Comparison of ENCODE assay signal across 14 cellular contexts in the genomic region with DNA sequence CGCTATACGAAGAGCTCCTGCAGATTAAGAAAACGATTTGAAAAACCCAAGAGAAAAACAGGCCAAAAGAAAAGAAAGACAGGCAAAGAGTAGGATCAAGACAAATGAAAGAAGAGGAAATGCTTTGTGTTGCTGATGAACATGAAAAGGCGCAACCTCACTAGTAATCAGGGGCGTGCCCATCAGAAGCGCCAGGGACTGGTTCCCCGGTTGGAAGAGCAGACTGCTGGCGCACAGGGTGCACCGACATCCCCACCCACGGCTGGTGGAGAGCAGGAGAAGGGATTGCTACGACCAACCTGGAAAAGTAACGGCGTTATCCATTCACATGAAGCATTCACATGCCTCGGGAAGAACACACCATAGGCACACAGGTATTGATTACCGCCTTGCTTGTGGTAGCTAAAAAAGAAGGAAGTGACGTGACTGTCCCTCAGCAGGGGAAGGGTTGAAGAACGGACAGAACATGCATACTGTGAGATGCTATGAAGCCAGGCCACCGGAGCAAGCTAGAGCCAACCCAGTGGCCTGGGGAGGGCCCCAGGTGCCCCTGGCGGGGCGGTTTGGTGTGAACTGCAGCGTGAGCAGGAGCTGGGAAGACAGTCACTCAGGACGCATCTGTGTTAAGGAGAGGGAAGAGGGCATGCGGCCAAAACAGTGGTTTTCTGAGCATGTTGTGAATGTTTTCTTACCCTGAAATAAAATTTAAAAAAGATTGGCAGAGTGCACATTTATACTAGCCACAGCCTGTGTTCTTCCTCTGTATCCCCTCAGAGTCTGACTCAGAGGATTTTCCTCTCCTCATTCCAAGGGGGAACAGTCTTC. TPM values are rescaled to one million over a fixed set of nuclear protein-coding genes. Genes with fewer than 3 reads are reported as not detected.
DNase-seq lines count a peak whose midpoint lies in the region; ATAC-seq, FAIRE-seq and TF ChIP-seq lines count a peak whose summit lies in the region.
"Had no signal": no experiment of that assay in that cellular context is flagged by ENCODE, and none has a peak within 500 bp of the region (broad histone marks: within the 10 kb centered on the region; RNA-seq: fewer than 3 reads in every experiment).

No MANE protein-coding gene starts in this region.

- no peak for FAIRE-seq in astrocyte (lab: Jason Lieb, UNC)
- FAIRE-seq: GM12892 had no signal

- H3K9ac ChIP-seq in BLaER1 treated with 17β-estradiol and CSF1 and Interleukin-3, amounts not matched to agents 10 nM and 100 nM, result peak overlapping the region in 3 of 11 experiments; percentile 6 to 26 (median 16); a peak in 4 of 22 replicates
- peak overlapping the region; percentile 4 for H3K9ac ChIP-seq in astrocyte (ENCODE audit: low read length)
- peak overlapping the region; percentile 28 for H3K9ac ChIP-seq in iPS-18a (ENCODE audit: low read length)

- no peaks in the 10 kb centered on the region for H3K9me3 ChIP-seq in BLaER1 treated with 17β-estradiol and CSF1 and Interleukin-3, amounts not matched to agents 10 nM and 100 nM (replicated peaks in 1 of 11)
- H3K9me3 ChIP-seq in astrocyte (ENCODE audit: insufficient read depth, low read depth, low read length) (no peaks in the 10 kb centered on the region), iPS-18a (ENCODE audit: control insufficient read depth, low read depth, low read length) (no peaks in the 10 kb centered on the region)
- H3K9me3 ChIP-seq: adrenal gland, left ventricle myocardium inferior had no signal

- peak; percentile 93 for DNase-seq in astrocyte (ENCODE audit: low read depth)
- DNase-seq in NCI-H2029 treated with DMSO at 0.1 percent for 48 hours (lab: John Stamatoyannopoulos, UW), result no peak
- no peak for DNase-seq in globus pallidus (ENCODE audit: low spot score)
- DNase-seq: adrenal gland; CD8-positive, alpha-beta memory T cell; left ventricle myocardium inferior; NCI-H2029; occipital lobe; stimulated activated CD4-positive, alpha-beta T cell treated with anti-CD3 and anti-CD28 coated beads, Interleukin-4, amount 100 ng/mL, for 24 hours had no signal

- H3K27ac Mint-ChIP-seq in astrocyte (ENCODE audit: unreplicated experiment), result peak overlapping the region; percentile 20
- H3K27ac Mint-ChIP-seq: CD8-positive, alpha-beta memory T cell; T-helper 2 cell treated with Interferon-gamma antibody and Interleukin-4, amounts not matched to agents 5 μg/mL and 100 μg/mL, for 36 hours had no signal

- H3K9me3 Mint-ChIP-seq in astrocyte (ENCODE audit: unreplicated experiment), result no peaks in the 10 kb centered on the region
- H3K9me3 Mint-ChIP-seq: CD8-positive, alpha-beta memory T cell; T-helper 2 cell treated with Interferon-gamma antibody and Interleukin-4, amounts not matched to agents 5 μg/mL and 100 μg/mL, for 36 hours had no signal

- H3K36me3 ChIP-seq in BLaER1 treated with 17β-estradiol and CSF1 and Interleukin-3, amounts not matched to agents 10 nM and 100 nM, result peaks cover 0 to 77% (median 4%) of the 10 kb centered on the region in 11 experiments; a peak in 8 of 22 replicates
- H3K36me3 ChIP-seq in astrocyte (ENCODE audit: insufficient read depth, low read length), result no peaks in the 10 kb centered on the region
- H3K36me3 ChIP-seq in iPS-18a (ENCODE audit: control insufficient read depth, low read depth, low read length), result no peaks in the 10 kb centered on the region
- H3K36me3 ChIP-seq: adrenal gland had no signal

- H3K4me3 Mint-ChIP-seq in astrocyte (ENCODE audit: unreplicated experiment), result peak overlapping the region; percentile 34
- H3K4me3 Mint-ChIP-seq: CD8-positive, alpha-beta memory T cell; T-helper 2 cell treated with Interferon-gamma antibody and Interleukin-4, amounts not matched to agents 5 μg/mL and 100 μg/mL, for 36 hours had no signal

- H3K4me1 Mint-ChIP-seq in astrocyte (ENCODE audit: low read depth, unreplicated experiment), result peaks cover 22% of the 10 kb centered on the region
- H3K4me1 Mint-ChIP-seq: CD8-positive, alpha-beta memory T cell had no signal

- peaks cover 74 to 100% (median 93%) of the 10 kb centered on the region in 11 experiments for H4K20me1 ChIP-seq in BLaER1 treated with 17β-estradiol and CSF1 and Interleukin-3, amounts not matched to agents 10 nM and 100 nM
- peaks cover 94% of the 10 kb centered on the region for H4K20me1 ChIP-seq in astrocyte (ENCODE audit: insufficient read depth, low read length)

- H3K27me3 ChIP-seq in BLaER1 treated with 17β-estradiol and CSF1 and Interleukin-3, amounts not matched to agents 10 nM and 100 nM, result no peaks in the 10 kb centered on the region
- no peaks in the 10 kb centered on the region for H3K27me3 ChIP-seq in astrocyte (ENCODE audit: insufficient read depth, low read length)
- no peaks in the 10 kb centered on the region for H3K27me3 ChIP-seq in iPS-18a (ENCODE audit: control insufficient read depth, insufficient read depth, low read length)
- H3K27me3 ChIP-seq: adrenal gland had no signal

- H3K36me3 Mint-ChIP-seq in astrocyte (ENCODE audit: low read depth, unreplicated experiment), result peaks cover 3% of the 10 kb centered on the region

- no peak overlapping the region for H2AFZ ChIP-seq in astrocyte (ENCODE audit: low read depth, low read length)

- TF ChIP-seq CTCF in astrocyte (IDR thresholded peaks at IDR 0.05; ENCODE audit: insufficient read depth, low read depth, low read length), result no peak

- H3K4me1 ChIP-seq in BLaER1 treated with 17β-estradiol and CSF1 and Interleukin-3, amounts not matched to agents 10 nM and 100 nM, result peaks cover 23 to 57% (median 38%) of the 10 kb centered on the region in 10 experiments
- H3K4me1 ChIP-seq in astrocyte (ENCODE audit: insufficient read depth, low read length) (peaks cover 12% of the 10 kb centered on the region), iPS-18a (ENCODE audit: control insufficient read depth, low read depth, low read length) (peaks cover 18% of the 10 kb centered on the region)
- H3K4me1 ChIP-seq: adrenal gland had no signal

- H3K79me2 ChIP-seq in astrocyte (ENCODE audit: insufficient read depth, low read length), result peaks cover 70% of the 10 kb centered on the region

- H3K27me3 Mint-ChIP-seq in astrocyte (ENCODE audit: low read depth, unreplicated experiment), result no peaks in the 10 kb centered on the region
- H3K27me3 Mint-ChIP-seq: CD8-positive, alpha-beta memory T cell had no signal

- no peak overlapping the region for H3K4me3 ChIP-seq in BLaER1 treated with 17β-estradiol and CSF1 and Interleukin-3, amounts not matched to agents 10 nM and 100 nM
- H3K4me3 ChIP-seq in astrocyte (ENCODE audit: insufficient read depth, low read depth, low read length) (no peak overlapping the region), iPS-18a (ENCODE audit: low read length) (peak overlapping the region; percentile 42)
- H3K4me3 ChIP-seq: adrenal gland, left ventricle myocardium inferior had no signal

- H3K27ac ChIP-seq in BLaER1 treated with 17β-estradiol and CSF1 and Interleukin-3, amounts not matched to agents 10 nM and 100 nM, result no peak overlapping the region
- H3K27ac ChIP-seq in astrocyte (ENCODE audit: low read depth, low read length), result no peak overlapping the region
- peak overlapping the region; percentile 40 for H3K27ac ChIP-seq in iPS-18a (ENCODE audit: low read length)
- H3K27ac ChIP-seq: adrenal gland, left ventricle myocardium inferior had no signal

- ATAC-seq in HG03045 (IDR thresholded peaks at IDR 0.05; ENCODE audit: unreplicated experiment), result no peak

- peak overlapping the region in 10 of 11 experiments; percentile 10 to 63 (median 46); a peak in 18 of 22 replicates for H3K4me2 ChIP-seq in BLaER1 treated with 17β-estradiol and CSF1 and Interleukin-3, amounts not matched to agents 10 nM and 100 nM
- H3K4me2 ChIP-seq in astrocyte (ENCODE audit: low read length), result peak overlapping the region; percentile 71

RNA-seq across cellular contexts. Expression of a gene that starts 18.3 kb away (rescaled TPM):
- total RNA-seq in astrocyte, result 123 and 156 TPM in 2 replicates

RNA-seq across cellular contexts. Expression of a gene that starts 21.3 kb away (rescaled TPM):
- 42.9 and 44.9 TPM in 2 replicates for total RNA-seq in astrocyte

RNA-seq across cellular contexts. Expression of a gene that starts 24.0 kb away (rescaled TPM):
- 56.1 and 61.6 TPM in 2 replicates for total RNA-seq in astrocyte

RNA-seq across cellular contexts. Expression of a gene that starts 45.2 kb away (rescaled TPM):
- 302 and 351 TPM in 2 replicates for total RNA-seq in astrocyte

RNA-seq across cellular contexts. Expression of a gene that starts 46.9 kb away (rescaled TPM):
- 47.9 and 55.1 TPM in 2 replicates for total RNA-seq in astrocyte
